27 cellular contexts compared by ENCODE assay signal in the genomic region with DNA sequence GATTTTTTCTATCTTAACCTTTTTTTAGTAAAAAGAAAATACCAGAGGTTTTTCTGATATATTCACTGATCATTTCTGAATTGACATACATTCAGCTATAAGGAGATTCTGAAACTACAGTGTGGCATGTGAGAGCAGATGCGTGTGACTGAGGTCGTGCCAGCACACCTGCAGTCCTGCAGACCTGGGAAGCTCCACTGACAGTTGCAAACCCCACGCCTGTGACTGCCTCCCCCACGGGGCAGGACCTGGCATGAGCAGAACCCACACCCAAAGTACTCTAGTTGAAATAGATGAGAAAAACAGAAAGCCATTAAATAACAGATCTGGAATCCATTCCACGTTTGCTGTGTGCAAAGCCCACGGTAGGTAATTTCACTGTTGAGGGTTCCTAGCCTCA.
"Had no signal": no experiment of that assay in that cellular context is flagged by ENCODE, and none has a peak within 500 bp of the region (broad histone marks: within the 10 kb centered on the region; RNA-seq: fewer than 3 reads in every experiment).

No MANE protein-coding gene starts in this region.

- H3K4me3 Mint-ChIP-seq: dendritic cell treated with granulocyte-macrophage colony-stimulating factor and Interleukin-4, amounts not matched to agents 40 ng/mL and 50 ng/mL, for 4 days; endodermal cell; immature natural killer cell; memory B cell; mesothelial cell of epicardium; naive B cell; natural killer cell treated with Interleukin-12 subunit alpha and Interleukin-12 subunit beta and Interleukin-15 and Interleukin-18, amount 100 ng/mL, for 72 hours; neural progenitor cell; stimulated activated naive B cell treated with anti-CD40 and anti-IgM and Interleukin-4, amounts not matched to agents 10 μg/mL and 1 μg/mL and 100 μg/mL, for 72 hours; stimulated activated naive CD8-positive, alpha-beta T cell treated with anti-CD3 and anti-CD28 coated beads, Interleukin-15, Interleukin-2, amounts not matched to agents 100 ng/mL and 50 ng/mL, for 24 hours had no signal

- H3K4me3 ChIP-seq: colonic mucosa, esophagus muscularis mucosa, lung, mucosa of descending colon, neural progenitor cell, thoracic aorta, tibial nerve, upper lobe of left lung, uterus had no signal

- H3K27me3 ChIP-seq: colonic mucosa, neural progenitor cell, tibial nerve, upper lobe of left lung, uterus had no signal

- DNase-seq: colonic mucosa; effector CD8-positive, alpha-beta T cell; foreskin melanocyte; hypothalamus; immature natural killer cell; islet precursor cell; kidney glomerular epithelial cell; mucosa of descending colon; naive B cell; stimulated activated CD4-positive, alpha-beta T cell treated with anti-CD3 and anti-CD28 coated beads, Interleukin-4, amount 100 ng/mL, for 4 hours; stimulated activated naive B cell treated with anti-CD40 and anti-IgM and Interleukin-4, amounts not matched to agents 10 μg/mL and 1 μg/mL and 100 μg/mL, for 72 hours; uterus had no signal

- H3K36me3 Mint-ChIP-seq: immature natural killer cell; memory B cell; mesothelial cell of epicardium; naive B cell; natural killer cell treated with Interleukin-12 subunit alpha and Interleukin-12 subunit beta and Interleukin-15 and Interleukin-18, amount 100 ng/mL, for 72 hours; neural progenitor cell; stimulated activated naive B cell treated with anti-CD40 and anti-IgM and Interleukin-4, amounts not matched to agents 10 μg/mL and 1 μg/mL and 100 μg/mL, for 72 hours had no signal

- H3K27ac Mint-ChIP-seq: dendritic cell treated with granulocyte-macrophage colony-stimulating factor and Interleukin-4, amounts not matched to agents 40 ng/mL and 50 ng/mL, for 4 days; endodermal cell; memory B cell; mesothelial cell of epicardium; naive B cell; natural killer cell treated with Interleukin-12 subunit alpha and Interleukin-12 subunit beta and Interleukin-15 and Interleukin-18, amount 100 ng/mL, for 72 hours; neural progenitor cell; progenitor cell of endocrine pancreas; stimulated activated naive CD8-positive, alpha-beta T cell treated with anti-CD3 and anti-CD28 coated beads, Interleukin-15, Interleukin-2, amounts not matched to agents 100 ng/mL and 50 ng/mL, for 24 hours had no signal

- ATAC-seq: mucosa of descending colon; natural killer cell treated with Interleukin-12 subunit alpha and Interleukin-12 subunit beta and Interleukin-15 and Interleukin-18, amount 100 ng/mL, for 72 hours; sciatic nerve; stimulated activated naive B cell treated with anti-CD40 and anti-IgM and Interleukin-4, amounts not matched to agents 10 μg/mL and 1 μg/mL and 100 μg/mL, for 72 hours had no signal

- H3K27ac ChIP-seq: colonic mucosa, esophagus muscularis mucosa, neural progenitor cell, parathyroid adenoma, thoracic aorta, tibial nerve, upper lobe of left lung, uterus had no signal

- H3K9me3 ChIP-seq: colonic mucosa, esophagus muscularis mucosa, mucosa of descending colon, thoracic aorta, tibial nerve, upper lobe of left lung, uterus had no signal

- H3K4me1 ChIP-seq: colonic mucosa, esophagus muscularis mucosa, neural progenitor cell, parathyroid adenoma, tibial nerve, upper lobe of left lung, uterus had no signal

- H3K4me1 Mint-ChIP-seq: endodermal cell; immature natural killer cell; memory B cell; mesothelial cell of epicardium; naive B cell; stimulated activated naive B cell treated with anti-CD40 and anti-IgM and Interleukin-4, amounts not matched to agents 10 μg/mL and 1 μg/mL and 100 μg/mL, for 72 hours had no signal

- H3K36me3 ChIP-seq: colonic mucosa, esophagus muscularis mucosa, neural progenitor cell, thoracic aorta, tibial nerve, upper lobe of left lung, uterus had no signal

- H3K27me3 Mint-ChIP-seq: dendritic cell treated with granulocyte-macrophage colony-stimulating factor and Interleukin-4, amounts not matched to agents 40 ng/mL and 50 ng/mL, for 4 days; stimulated activated naive CD8-positive, alpha-beta T cell treated with anti-CD3 and anti-CD28 coated beads, Interleukin-15, Interleukin-2, amounts not matched to agents 100 ng/mL and 50 ng/mL, for 24 hours had no signal

- H3K9me3 Mint-ChIP-seq: dendritic cell treated with granulocyte-macrophage colony-stimulating factor and Interleukin-4, amounts not matched to agents 40 ng/mL and 50 ng/mL, for 4 days; endodermal cell; immature natural killer cell; memory B cell; mesothelial cell of epicardium; natural killer cell treated with Interleukin-12 subunit alpha and Interleukin-12 subunit beta and Interleukin-15 and Interleukin-18, amount 100 ng/mL, for 72 hours; stimulated activated naive B cell treated with anti-CD40 and anti-IgM and Interleukin-4, amounts not matched to agents 10 μg/mL and 1 μg/mL and 100 μg/mL, for 72 hours; stimulated activated naive CD8-positive, alpha-beta T cell treated with anti-CD3 and anti-CD28 coated beads, Interleukin-15, Interleukin-2, amounts not matched to agents 100 ng/mL and 50 ng/mL, for 24 hours had no signal
